Comparison of ENCODE assay signal across 8 cellular contexts in genomic region chr19:1112254-1113208, GRCh38. TPM values are rescaled to one million over a fixed set of nuclear protein-coding genes. Genes with fewer than 3 reads are reported as not detected.
DNase-seq lines count a peak whose midpoint lies in the region; ATAC-seq and TF ChIP-seq lines count a peak whose summit lies in the region.

No MANE protein-coding gene starts in this region.

- peak overlapping the region; percentile 53 for H3K18ac ChIP-seq in trophoblast cell (ENCODE audit: low read length)

- H3K23ac ChIP-seq in trophoblast cell (ENCODE audit: low read length), result no peak overlapping the region

- intact Hi-C loops in heart right ventricle (cut with DNase I), result loop anchor here in 9 of 10 donors (1.0 to 5.0 kb wide), 3 partner anchors 60 to 128 kb away; partner anchors contain the start of gene SBNO2 (in 1 of the 9)

- no peak for TF ChIP-seq CTCF in BE2C (IDR thresholded peaks at IDR 0.05; ENCODE audit: low read depth, low read length)
- no peak for TF ChIP-seq CTCF in VCaP (conservative IDR thresholded peaks at IDR 0.05)
- TF ChIP-seq CTCF in heart right ventricle (IDR thresholded peaks at IDR 0.05), result no peak

- H3K14ac ChIP-seq in trophoblast cell (ENCODE audit: low read length), result no peak overlapping the region

- H3K9ac ChIP-seq in trophoblast cell (ENCODE audit: low read length), result no peak overlapping the region

- no peaks in the 10 kb centered on the region for H3K79me2 ChIP-seq in trophoblast cell (ENCODE audit: control insufficient read depth, insufficient read depth, low read length, poor library complexity)

- H3K27me3 ChIP-seq in BE2C (no peaks in the 10 kb centered on the region), heart right ventricle (no peaks in the 10 kb centered on the region), trophoblast cell (ENCODE audit: insufficient read depth, low read length) (no peaks in the 10 kb centered on the region)

- H3K27ac ChIP-seq in VCaP (peak overlapping the region; percentile 79), heart right ventricle (peak overlapping the region in 9 of 10 donors; percentile 40 to 79 (median 71)), trophoblast cell (ENCODE audit: low read depth, low read length) (no peak overlapping the region)

- no peak overlapping the region for H3K4ac ChIP-seq in trophoblast cell (ENCODE audit: low read depth, low read length)

- H3K4me2 ChIP-seq in trophoblast cell (ENCODE audit: low read length), result no peak overlapping the region

- H3K9me3 ChIP-seq in BE2C (no peaks in the 10 kb centered on the region), heart right ventricle (no peaks in the 10 kb centered on the region), trophoblast cell (ENCODE audit: insufficient read depth, low read depth, low read length) (no peaks in the 10 kb centered on the region)

- H3K4me1 ChIP-seq in BE2C (peaks cover 11% of the 10 kb centered on the region), heart right ventricle (peaks cover 12 to 33% (median 19%) of the 10 kb centered on the region in 9 donors), trophoblast cell (ENCODE audit: control insufficient read depth in 1 of 2, insufficient read depth in 2 of 2, low read length in 2 of 2) (peaks cover 6 to 9% of the 10 kb centered on the region in 2 experiments)

- no peak overlapping the region for H3K4me3 ChIP-seq in BE2C (ENCODE audit: low read depth, low read length)
- no peak overlapping the region for H3K4me3 ChIP-seq in heart right ventricle
- H3K4me3 ChIP-seq in trophoblast cell (ENCODE audit: low read depth, low read length), result no peak overlapping the region

- peak overlapping the region; percentile 48 for H4K12ac ChIP-seq in trophoblast cell (ENCODE audit: low read depth, low read length)

- H3K36me3 ChIP-seq in BE2C (peaks cover 32% of the 10 kb centered on the region), heart right ventricle (peaks cover 0 to 99% (median 28%) of the 10 kb centered on the region in 9 donors), trophoblast cell (ENCODE audit: control insufficient read depth in 1 of 2, insufficient read depth in 2 of 2, low read length in 2 of 2) (peaks cover 62 to 67% of the 10 kb centered on the region in 2 experiments)

- 54 to 69% methylated on average over 66 to 79 of the region's 79 CpGs for WGBS in heart right ventricle, 2 donors
- no CpG with 5 or more reads among the region's 79 CpGs for WGBS in trophoblast cell (ENCODE audit: extremely low coverage, insufficient coverage, insufficient read length)

- H4K8ac ChIP-seq in trophoblast cell (ENCODE audit: low read depth, low read length), result no peak overlapping the region

- H2BK12ac ChIP-seq in trophoblast cell (ENCODE audit: low read length), result peak overlapping the region; percentile 16

- no peak overlapping the region for H2BK5ac ChIP-seq in trophoblast cell (ENCODE audit: low read depth, low read length, poor library complexity)

- DNase-seq in BE2C (peak; percentile 77), heart right ventricle (peak in 1 of 2 donors; percentile 64), trophoblast cell (peak; percentile 87 to 88), DMS 273 (lab: John Stamatoyannopoulos, UW; ENCODE audit: unreplicated experiment) (no peak)

- H2AK5ac ChIP-seq in trophoblast cell (ENCODE audit: low read length), result peak overlapping the region; percentile 36

- no peak overlapping the region for H2BK120ac ChIP-seq in trophoblast cell (ENCODE audit: insufficient read depth, low read length, poor library complexity)

- H3K79me1 ChIP-seq in trophoblast cell (ENCODE audit: low read length), result peaks cover 3% of the 10 kb centered on the region

- ATAC-seq in heart right ventricle (peak in 6 of 8 donors; percentile 12 to 29 (median 18)), GM21367 (IDR thresholded peaks at IDR 0.05; ENCODE audit: unreplicated experiment) (no peak), GM21717 (IDR thresholded peaks at IDR 0.05; ENCODE audit: unreplicated experiment) (no peak), HG03442 (IDR thresholded peaks at IDR 0.05; ENCODE audit: unreplicated experiment) (no peak)

- H2AFZ ChIP-seq in trophoblast cell (ENCODE audit: insufficient read depth, low read length, poor library complexity), result no peak overlapping the region

- peak overlapping the region; percentile 33 for H4K91ac ChIP-seq in trophoblast cell (ENCODE audit: low read depth, low read length)

RNA-seq across cellular contexts. Expression of gene GPX4, which starts 8.7 kb away (rescaled TPM):
- polyA plus RNA-seq in BE2C (2012; ENCODE audit: insufficient read depth, insufficient read length, low read depth), result 790 TPM
- total RNA-seq in heart right ventricle, result 100 to 1,000 TPM; 244 to 405 (median 299) TPM
- polyA plus RNA-seq in heart right ventricle, result 100 to 1,000 TPM; 461 to 487 TPM
- polyA plus RNA-seq in trophoblast cell (2013), result 795 and 804 TPM in 2 replicates

RNA-seq across cellular contexts. Expression of gene POLR2E, which starts 17.4 kb away (rescaled TPM):
- polyA plus RNA-seq in BE2C (2012; ENCODE audit: insufficient read depth, insufficient read length, low read depth), result 824 TPM
- 100 to 1,000 TPM; 111 to 215 (median 134) TPM for total RNA-seq in heart right ventricle
- 100 to 1,000 TPM; 116 to 212 TPM for polyA plus RNA-seq in heart right ventricle
- polyA plus RNA-seq in trophoblast cell (2013), result 192 and 197 TPM in 2 replicates

RNA-seq across cellular contexts. Expression of gene ARHGAP45, which starts 45.6 kb away (rescaled TPM):
- polyA plus RNA-seq in BE2C (2012; ENCODE audit: insufficient read depth, insufficient read length, low read depth), result 31.2 TPM
- 10 to 100 TPM in 1 of 10 donors, 1 to 10 TPM in 9; 1.9 to 27.4 (median 4.1) TPM for total RNA-seq in heart right ventricle
- polyA plus RNA-seq in heart right ventricle, result 1 to 10 TPM; 4.4 to 8.6 TPM
- 13.6 and 14.5 TPM in 2 replicates for polyA plus RNA-seq in trophoblast cell (2013)

Comparison
In these comparisons a context has a peak if more than half of its experiments do, and no peak if none do; other contexts are left out.
1. ATAC-seq: peak in heart right ventricle (6 of 8); none in GM21367 (single experiment), GM21717 (single experiment) and HG03442 (single experiment).